ENCODE assay signal across 8 cellular contexts in the genomic region with DNA sequence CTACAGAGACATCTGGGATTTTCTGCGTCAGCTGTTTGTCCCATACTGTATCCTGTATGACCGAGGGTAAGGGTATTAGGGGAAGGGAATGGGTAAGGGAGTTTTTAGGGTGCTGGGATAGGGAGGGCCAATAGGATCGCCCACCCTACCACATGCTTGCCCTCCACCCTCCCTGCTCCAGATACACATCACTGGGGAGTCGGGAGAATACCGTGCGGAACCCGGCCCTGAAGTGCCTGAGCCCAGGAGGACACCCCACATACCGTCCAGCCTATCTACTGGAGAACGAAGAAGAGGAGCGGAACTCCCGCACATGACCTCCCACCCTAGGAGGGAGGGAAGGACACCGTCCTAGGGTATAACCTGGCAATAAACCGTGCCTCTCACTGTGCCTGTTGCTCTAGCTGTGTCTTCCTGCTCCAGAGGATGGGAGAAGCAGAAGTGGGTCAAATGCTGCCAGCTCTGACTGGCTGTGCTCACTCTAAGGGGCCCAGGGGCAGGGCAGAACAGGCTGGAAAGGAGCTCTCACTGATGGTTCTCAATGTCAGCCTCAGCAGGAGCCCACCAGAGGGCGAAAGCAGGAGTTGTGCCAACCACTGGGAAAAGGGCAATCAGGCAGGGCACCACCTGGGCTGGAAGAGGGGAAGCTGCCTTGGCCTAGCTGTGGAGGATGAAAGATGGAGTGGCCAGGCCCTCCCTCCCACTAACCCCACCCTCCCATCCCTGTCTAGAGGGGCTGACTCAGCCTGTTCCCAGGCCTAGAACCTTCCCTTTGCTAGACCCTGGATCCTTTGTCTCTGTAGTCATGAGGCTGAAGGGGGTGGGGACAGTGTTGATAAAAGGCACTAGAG. TPM values are rescaled to one million over a fixed set of nuclear protein-coding genes. Genes with fewer than 3 reads are reported as not detected.
DNase-seq lines count a peak whose midpoint lies in the region; ATAC-seq and TF ChIP-seq lines count a peak whose summit lies in the region.
"Had no signal": no experiment of that assay in that cellular context is flagged by ENCODE, and none has a peak within 500 bp of the region (broad histone marks: within the 10 kb centered on the region; RNA-seq: fewer than 3 reads in every experiment).

No MANE protein-coding gene starts in this region.

- peaks cover 11% of the 10 kb centered on the region for H3K36me3 Mint-ChIP-seq in activated CD8-positive, alpha-beta memory T cell treated with anti-CD3 and anti-CD28 coated beads, Interleukin-2, amount 10 ng/mL, durations not matched to agents 7 days and 5 days

- H3K4me2 ChIP-seq in OCI-LY1 (ENCODE audit: low read length), result no peak overlapping the region

- no peaks in the 10 kb centered on the region for H3K27me3 Mint-ChIP-seq in activated CD8-positive, alpha-beta memory T cell treated with anti-CD3 and anti-CD28 coated beads, Interleukin-2, amount 10 ng/mL, durations not matched to agents 7 days and 5 days

- H3F3A ChIP-seq in OCI-LY1 (ENCODE audit: insufficient read depth, low read length), result no peaks in the 10 kb centered on the region

- H3K27ac Mint-ChIP-seq in activated CD8-positive, alpha-beta memory T cell treated with anti-CD3 and anti-CD28 coated beads, Interleukin-2, amount 10 ng/mL, durations not matched to agents 7 days and 5 days, result no peak overlapping the region

- no peaks in the 10 kb centered on the region for H3K9me3 Mint-ChIP-seq in activated CD8-positive, alpha-beta memory T cell treated with anti-CD3 and anti-CD28 coated beads, Interleukin-2, amount 10 ng/mL, durations not matched to agents 7 days and 5 days (ENCODE audit: low read depth)

- peaks cover 8% of the 10 kb centered on the region for H3K4me1 ChIP-seq in OCI-LY1 (ENCODE audit: insufficient read depth, low read length, severe bottlenecking)

- no peaks in the 10 kb centered on the region for H3K9me2 ChIP-seq in OCI-LY1 (ENCODE audit: low read depth, low read length)

- H2AFZ ChIP-seq in OCI-LY1 (ENCODE audit: low read length), result no peak overlapping the region

- H3K4me3 ChIP-seq in GM12864 (ENCODE audit: low read depth, low read length), result no peak overlapping the region
- H3K4me3 ChIP-seq in OCI-LY1 (ENCODE audit: low read depth, low read length, poor library complexity, severe bottlenecking), result no peak overlapping the region

- H3K4me3 Mint-ChIP-seq in activated CD8-positive, alpha-beta memory T cell treated with anti-CD3 and anti-CD28 coated beads, Interleukin-2, amount 10 ng/mL, durations not matched to agents 7 days and 5 days, result no peak overlapping the region

- DNase-seq in GM12864 (ENCODE audit: low read depth) (no peak), islet precursor cell (peak; percentile 76)
- DNase-seq in activated CD8-positive, alpha-beta memory T cell treated with anti-CD3 and anti-CD28 coated beads, Interleukin-2, amount 10 ng/mL, durations not matched to agents 7 days and 5 days, result no peak
- DNase-seq: effector CD4-positive, alpha-beta T cell had no signal

- H3K27me3 ChIP-seq in OCI-LY1 (ENCODE audit: insufficient read depth, low read length), result no peaks in the 10 kb centered on the region

- H3K4me1 Mint-ChIP-seq in activated CD8-positive, alpha-beta memory T cell treated with anti-CD3 and anti-CD28 coated beads, Interleukin-2, amount 10 ng/mL, durations not matched to agents 7 days and 5 days, result peaks cover 18% of the 10 kb centered on the region

- TF ChIP-seq CTCF in GM12864 (IDR thresholded peaks at IDR 0.05; ENCODE audit: low read depth, low read length, missing control alignments) (peak; percentile 7), OCI-LY1 (IDR thresholded peaks at IDR 0.05; ENCODE audit: low read length) (peak; percentile 32)

- no peak overlapping the region for H3K9ac ChIP-seq in OCI-LY1 (ENCODE audit: low read length)

- H3K27ac ChIP-seq in OCI-LY1 (ENCODE audit: low read depth, low read length, poor library complexity, severe bottlenecking), result no peak overlapping the region

- peaks cover 30% of the 10 kb centered on the region for H3K36me3 ChIP-seq in OCI-LY1 (ENCODE audit: insufficient read depth, low read length)

- H4K20me1 ChIP-seq in OCI-LY1 (ENCODE audit: insufficient read depth, low read length), result no peaks in the 10 kb centered on the region

- no peaks in the 10 kb centered on the region for H3K9me3 ChIP-seq in OCI-LY1 (ENCODE audit: low read length)

- no peaks in the 10 kb centered on the region for H3K79me2 ChIP-seq in OCI-LY1 (ENCODE audit: insufficient read depth, low read length)

- CTCF ChIA-PET in activated CD8-positive, alpha-beta memory T cell treated with anti-CD3 and anti-CD28 coated beads, Interleukin-2, amount 10 ng/mL, durations not matched to agents 7 days and 5 days (lab: Charles Lee), result interaction anchor here (0.5 to 13.5 kb wide), 8 partner anchors 8 to 92 kb away, joined by 3 to 212 read pairs (median 7); a partner anchor contains a TSS

- ATAC-seq in HG02571 (IDR thresholded peaks at IDR 0.05; ENCODE audit: unreplicated experiment) (no peak), HG02759 (IDR thresholded peaks at IDR 0.05; ENCODE audit: unreplicated experiment) (no peak)
- no peak for ATAC-seq in activated CD8-positive, alpha-beta memory T cell treated with anti-CD3 and anti-CD28 coated beads, Interleukin-2, amount 10 ng/mL, durations not matched to agents 7 days and 5 days

RNA-seq across cellular contexts. Expression of a gene that starts 0.4 kb away (rescaled TPM):
- 1 to 10 TPM in 1 of 2 experiments, under 1 TPM in 1; 0.91 to 1.2 TPM for total RNA-seq in activated CD8-positive, alpha-beta memory T cell treated with anti-CD3 and anti-CD28 coated beads, Interleukin-2, amount 10 ng/mL, durations not matched to agents 7 days and 5 days
- total RNA-seq: skeletal muscle tissue had no signal

RNA-seq across cellular contexts. Expression of a gene that starts 9.7 kb away (rescaled TPM):
- total RNA-seq in activated CD8-positive, alpha-beta memory T cell treated with anti-CD3 and anti-CD28 coated beads, Interleukin-2, amount 10 ng/mL, durations not matched to agents 7 days and 5 days, result 10 to 100 TPM; 58.1 to 74.8 TPM

RNA-seq across cellular contexts. Expression of a gene that starts 9.8 kb away (rescaled TPM):
- 10 to 100 TPM; 48.2 to 63.7 TPM for total RNA-seq in activated CD8-positive, alpha-beta memory T cell treated with anti-CD3 and anti-CD28 coated beads, Interleukin-2, amount 10 ng/mL, durations not matched to agents 7 days and 5 days

RNA-seq across cellular contexts. Expression of a gene that starts 18.5 kb away (rescaled TPM):
- total RNA-seq in activated CD8-positive, alpha-beta memory T cell treated with anti-CD3 and anti-CD28 coated beads, Interleukin-2, amount 10 ng/mL, durations not matched to agents 7 days and 5 days, result 100 to 1,000 TPM; 149 to 155 TPM

RNA-seq across cellular contexts. Expression of a gene that starts 22.4 kb away (rescaled TPM):
- total RNA-seq in activated CD8-positive, alpha-beta memory T cell treated with anti-CD3 and anti-CD28 coated beads, Interleukin-2, amount 10 ng/mL, durations not matched to agents 7 days and 5 days, result 10 to 100 TPM; 48.0 to 57.4 TPM
